Comparison of ENCODE assay signal across 1 cellular context in the genomic region with DNA sequence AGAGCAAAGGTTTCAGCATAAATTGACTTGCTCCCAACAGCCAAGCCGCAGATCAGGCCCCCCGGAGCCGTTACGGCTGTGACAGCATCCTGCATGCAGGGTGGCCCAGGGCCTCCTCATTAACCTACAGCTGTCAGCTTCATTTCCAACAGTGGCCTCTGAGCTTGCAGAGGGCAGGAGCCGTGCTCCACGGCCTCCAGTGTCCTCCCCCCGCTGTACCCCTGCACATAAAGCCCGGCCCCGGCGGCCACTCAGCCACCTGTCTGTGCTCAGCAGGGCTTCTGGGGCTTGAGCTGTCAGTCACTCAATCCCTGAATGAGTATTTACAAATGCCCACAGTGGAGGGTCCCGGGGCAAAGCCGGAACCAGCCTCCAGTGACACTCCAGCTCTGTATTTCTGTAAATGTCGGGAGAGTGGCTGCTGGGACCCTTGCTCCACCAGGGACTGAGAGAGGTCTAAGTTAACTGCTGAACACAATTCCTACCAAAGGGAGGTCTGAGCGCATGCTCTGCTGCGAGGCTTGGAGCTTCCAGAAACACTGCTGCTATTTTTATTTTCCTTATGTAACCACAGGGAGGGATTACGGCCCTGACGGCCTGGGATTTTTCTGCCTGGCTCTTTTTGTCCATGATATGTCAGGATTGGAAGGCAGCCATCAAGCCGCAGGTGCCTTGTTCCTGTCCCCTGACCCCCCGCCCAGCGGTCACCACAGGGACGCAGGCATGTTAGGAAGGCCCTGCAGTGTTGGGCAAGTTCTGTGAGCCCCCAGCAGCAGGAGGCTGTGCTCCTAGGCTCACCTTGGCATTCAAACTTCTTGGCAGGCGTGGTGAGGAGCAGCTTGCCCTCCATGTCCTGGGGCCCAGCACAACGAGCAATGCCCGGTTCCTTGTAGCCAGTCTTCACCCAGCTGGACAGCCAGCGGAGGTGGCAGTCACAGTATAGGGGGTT.
TF ChIP-seq lines count a peak whose summit lies in the region.

No MANE protein-coding gene starts in this region.

TF ChIP-seq in GM23338, 12 proteins besides CTCF, POLR2A, EP300 and RAD21 (continued from another document):
- TF ChIP-seq, protein P1, sequence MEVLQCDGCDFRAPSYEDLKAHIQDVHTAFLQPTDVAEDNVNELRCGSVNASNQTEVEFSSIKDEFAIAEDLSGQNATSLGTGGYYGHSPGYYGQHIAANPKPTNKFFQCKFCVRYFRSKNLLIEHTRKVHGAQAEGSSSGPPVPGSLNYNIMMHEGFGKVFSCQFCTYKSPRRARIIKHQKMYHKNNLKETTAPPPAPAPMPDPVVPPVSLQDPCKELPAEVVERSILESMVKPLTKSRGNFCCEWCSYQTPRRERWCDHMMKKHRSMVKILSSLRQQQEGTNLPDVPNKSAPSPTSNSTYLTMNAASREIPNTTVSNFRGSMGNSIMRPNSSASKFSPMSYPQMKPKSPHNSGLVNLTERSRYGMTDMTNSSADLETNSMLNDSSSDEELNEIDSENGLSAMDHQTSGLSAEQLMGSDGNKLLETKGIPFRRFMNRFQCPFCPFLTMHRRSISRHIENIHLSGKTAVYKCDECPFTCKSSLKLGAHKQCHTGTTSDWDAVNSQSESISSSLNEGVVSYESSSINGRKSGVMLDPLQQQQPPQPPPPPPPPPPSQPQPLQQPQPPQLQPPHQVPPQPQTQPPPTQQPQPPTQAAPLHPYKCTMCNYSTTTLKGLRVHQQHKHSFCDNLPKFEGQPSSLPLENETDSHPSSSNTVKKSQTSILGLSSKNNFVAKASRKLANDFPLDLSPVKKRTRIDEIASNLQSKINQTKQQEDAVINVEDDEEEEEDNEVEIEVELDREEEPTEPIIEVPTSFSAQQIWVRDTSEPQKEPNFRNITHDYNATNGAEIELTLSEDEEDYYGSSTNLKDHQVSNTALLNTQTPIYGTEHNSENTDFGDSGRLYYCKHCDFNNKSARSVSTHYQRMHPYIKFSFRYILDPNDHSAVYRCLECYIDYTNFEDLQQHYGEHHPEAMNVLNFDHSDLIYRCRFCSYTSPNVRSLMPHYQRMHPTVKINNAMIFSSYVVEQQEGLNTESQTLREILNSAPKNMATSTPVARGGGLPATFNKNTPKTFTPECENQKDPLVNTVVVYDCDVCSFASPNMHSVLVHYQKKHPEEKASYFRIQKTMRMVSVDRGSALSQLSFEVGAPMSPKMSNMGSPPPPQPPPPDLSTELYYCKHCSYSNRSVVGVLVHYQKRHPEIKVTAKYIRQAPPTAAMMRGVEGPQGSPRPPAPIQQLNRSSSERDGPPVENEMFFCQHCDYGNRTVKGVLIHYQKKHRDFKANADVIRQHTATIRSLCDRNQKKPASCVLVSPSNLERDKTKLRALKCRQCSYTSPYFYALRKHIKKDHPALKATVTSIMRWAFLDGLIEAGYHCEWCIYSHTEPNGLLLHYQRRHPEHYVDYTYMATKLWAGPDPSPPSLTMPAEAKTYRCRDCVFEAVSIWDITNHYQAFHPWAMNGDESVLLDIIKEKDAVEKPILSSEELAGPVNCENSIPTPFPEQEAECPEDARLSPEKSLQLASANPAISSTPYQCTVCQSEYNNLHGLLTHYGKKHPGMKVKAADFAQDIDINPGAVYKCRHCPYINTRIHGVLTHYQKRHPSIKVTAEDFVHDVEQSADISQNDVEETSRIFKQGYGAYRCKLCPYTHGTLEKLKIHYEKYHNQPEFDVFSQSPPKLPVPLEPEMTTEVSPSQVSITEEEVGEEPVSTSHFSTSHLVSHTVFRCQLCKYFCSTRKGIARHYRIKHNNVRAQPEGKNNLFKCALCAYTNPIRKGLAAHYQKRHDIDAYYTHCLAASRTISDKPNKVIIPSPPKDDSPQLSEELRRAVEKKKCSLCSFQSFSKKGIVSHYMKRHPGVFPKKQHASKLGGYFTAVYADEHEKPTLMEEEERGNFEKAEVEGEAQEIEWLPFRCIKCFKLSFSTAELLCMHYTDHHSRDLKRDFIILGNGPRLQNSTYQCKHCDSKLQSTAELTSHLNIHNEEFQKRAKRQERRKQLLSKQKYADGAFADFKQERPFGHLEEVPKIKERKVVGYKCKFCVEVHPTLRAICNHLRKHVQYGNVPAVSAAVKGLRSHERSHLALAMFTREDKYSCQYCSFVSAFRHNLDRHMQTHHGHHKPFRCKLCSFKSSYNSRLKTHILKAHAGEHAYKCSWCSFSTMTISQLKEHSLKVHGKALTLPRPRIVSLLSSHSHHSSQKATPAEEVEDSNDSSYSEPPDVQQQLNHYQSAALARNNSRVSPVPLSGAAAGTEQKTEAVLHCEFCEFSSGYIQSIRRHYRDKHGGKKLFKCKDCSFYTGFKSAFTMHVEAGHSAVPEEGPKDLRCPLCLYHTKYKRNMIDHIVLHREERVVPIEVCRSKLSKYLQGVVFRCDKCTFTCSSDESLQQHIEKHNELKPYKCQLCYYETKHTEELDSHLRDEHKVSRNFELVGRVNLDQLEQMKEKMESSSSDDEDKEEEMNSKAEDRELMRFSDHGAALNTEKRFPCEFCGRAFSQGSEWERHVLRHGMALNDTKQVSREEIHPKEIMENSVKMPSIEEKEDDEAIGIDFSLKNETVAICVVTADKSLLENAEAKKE (CRISPR knock-in tag; IDR thresholded peaks at IDR 0.05), result no peak
- TF ChIP-seq STAT1 (IDR thresholded peaks at IDR 0.05; ENCODE audit: unreplicated experiment) (no peak), NANOG (IDR thresholded peaks at IDR 0.05; ENCODE audit: borderline replicate concordance) (no peak), POLR2AphosphoS5 (IDR thresholded peaks at IDR 0.05; ENCODE audit: low read depth) (no peak), CREB1 (CRISPR knock-in tag; IDR thresholded peaks at IDR 0.05; ENCODE audit: low read depth) (no peak), ZNF331 (CRISPR knock-in tag; IDR thresholded peaks at IDR 0.05; ENCODE audit: low read depth) (no peak)
- TF ChIP-seq, protein P2, sequence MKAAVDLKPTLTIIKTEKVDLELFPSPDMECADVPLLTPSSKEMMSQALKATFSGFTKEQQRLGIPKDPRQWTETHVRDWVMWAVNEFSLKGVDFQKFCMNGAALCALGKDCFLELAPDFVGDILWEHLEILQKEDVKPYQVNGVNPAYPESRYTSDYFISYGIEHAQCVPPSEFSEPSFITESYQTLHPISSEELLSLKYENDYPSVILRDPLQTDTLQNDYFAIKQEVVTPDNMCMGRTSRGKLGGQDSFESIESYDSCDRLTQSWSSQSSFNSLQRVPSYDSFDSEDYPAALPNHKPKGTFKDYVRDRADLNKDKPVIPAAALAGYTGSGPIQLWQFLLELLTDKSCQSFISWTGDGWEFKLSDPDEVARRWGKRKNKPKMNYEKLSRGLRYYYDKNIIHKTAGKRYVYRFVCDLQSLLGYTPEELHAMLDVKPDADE (IDR thresholded peaks at IDR 0.05), result no peak
